In genomic region chr11:133163463-133164419, GRCh38 we compare ENCODE assay signal across 8 cellular contexts.
DNase-seq lines count a peak whose midpoint lies in the region; ATAC-seq and TF ChIP-seq lines count a peak whose summit lies in the region.

No MANE protein-coding gene starts in this region.

- H3K27me3 ChIP-seq in right lobe of liver: no peaks in the 10 kb centered on the region

- H3K36me3 ChIP-seq in right lobe of liver: no peaks in the 10 kb centered on the region

- WGBS in right lobe of liver (ENCODE audit: insufficient coverage, low coverage, low lambda C conversion rate, missing lambda C conversion rate): 21% methylated on average over 11 of the region's 12 CpGs

- peak; percentile 65 for ATAC-seq in HG02970 (IDR thresholded peaks at IDR 0.05; ENCODE audit: low FRiP score, unreplicated experiment)
- ATAC-seq in right lobe of liver: peak; percentile 78 to 86 (median 84)

- intact Hi-C loops in right lobe of liver (cut with DNase I): no loop called here

- H3K4me3 ChIP-seq in right lobe of liver: no peak overlapping the region

- no peak for TF ChIP-seq POLR2A in right lobe of liver (IDR thresholded peaks at IDR 0.05)

- no peak overlapping the region for H3K27ac ChIP-seq in 22Rv1
- no peak overlapping the region for H3K27ac ChIP-seq in right lobe of liver

- POLR2A ChIA-PET in GM10248 (lab: Yijun Ruan, JAX): no interaction called here

- CTCF ChIA-PET in GM10248 (lab: Yijun Ruan, JAX): interaction anchor here (0.9 to 3.2 kb wide), 11 partner anchors 9 to 206 kb away, joined by 3 to 11 read pairs (median 4); no protein-coding TSS in a partner anchor

- no peaks in the 10 kb centered on the region for H3K4me1 ChIP-seq in right lobe of liver

- H3K9me3 ChIP-seq in right lobe of liver: no peaks in the 10 kb centered on the region

- DNase-seq in GM10248 (ENCODE audit: extremely low spot score): peak; percentile 54
- DNase-seq in NCI-H526 (lab: John Stamatoyannopoulos, UW): peak; percentile 77 to 97
- DNase-seq in cerebellar cortex (ENCODE audit: low spot score): peak; percentile 71
- no peak for DNase-seq in right lobe of liver
- no peak for DNase-seq in OCI-M2 (lab: John Stamatoyannopoulos, UW; ENCODE audit: unreplicated experiment)
- no peak for DNase-seq in 8988T

- TF ChIP-seq CTCF in 22Rv1 (IDR thresholded peaks at IDR 0.05): peak; percentile 87
- TF ChIP-seq CTCF in GM10248 (IDR thresholded peaks at IDR 0.05; ENCODE audit: control extremely low read depth, extremely low read depth, low read depth, missing control alignments): peak; percentile 65
- peak; percentile 53 to 83 (median 76) for TF ChIP-seq CTCF in right lobe of liver (IDR thresholded peaks at IDR 0.05)

Comparison
In these comparisons a context has a peak if more than half of its experiments do, and no peak if none do; other contexts are left out.
1. DNase-seq: peak in GM10248 (single experiment), NCI-H526 (2 of 2) and cerebellar cortex (single experiment); none in right lobe of liver (0 of 3), OCI-M2 (single experiment) and 8988T (single experiment).
2. Peak in every context shown above with its lines, with median percentiles within 50 percentile points of each other: CTCF ChIP-seq.